In genomic region chr10:110067960-110068770, GRCh38 we compare ENCODE assay signal across 1 cellular context.
TF ChIP-seq lines count a peak whose summit lies in the region.

No MANE protein-coding gene starts in this region.

TF ChIP-seq in K562, 482 proteins besides CTCF, POLR2A, EP300 and RAD21 (continued from another document and continues in another):
- TF ChIP-seq FOXO4 (CRISPR knock-in tag; IDR thresholded peaks at IDR 0.05) (no peak), PHF8 (IDR thresholded peaks at IDR 0.05; ENCODE audit: borderline replicate concordance, low read length) (no peak), ZNF133 (CRISPR knock-in tag; IDR thresholded peaks at IDR 0.05) (no peak), RNF2 (IDR thresholded peaks at IDR 0.05) (peak; percentile 34; the same call in 1 of the 2 replicates), U2AF2 (optimal IDR thresholded peaks at IDR 0.05; ENCODE audit: low read depth, low read length) (no peak), ZNF184 (CRISPR knock-in tag; IDR thresholded peaks at IDR 0.05) (no peak), IRF2 (CRISPR knock-in tag; IDR thresholded peaks at IDR 0.05) (no peak), USF2 (CRISPR knock-in tag; IDR thresholded peaks at IDR 0.05) (no peak), ZNF589 (CRISPR knock-in tag; IDR thresholded peaks at IDR 0.05; ENCODE audit: low read depth) (no peak), ELK3 (CRISPR knock-in tag; IDR thresholded peaks at IDR 0.05) (no peak), CTCFL (IDR thresholded peaks at IDR 0.05; ENCODE audit: borderline replicate concordance, insufficient read depth, low read depth, low read length, poor library complexity, severe bottlenecking) (no peak), ZNF584 (CRISPR knock-in tag; IDR thresholded peaks at IDR 0.05; ENCODE audit: low read depth) (no peak), MAFK (IDR thresholded peaks at IDR 0.05; ENCODE audit: low read length) (no peak), ZNF197 (CRISPR knock-in tag; IDR thresholded peaks at IDR 0.05; ENCODE audit: low read depth) (no peak), DDX20 (tag; IDR thresholded peaks at IDR 0.05; ENCODE audit: low read depth) (no peak), ZKSCAN8 (CRISPR knock-in tag; IDR thresholded peaks at IDR 0.05) (no peak), TFAM (CRISPR knock-in tag; conservative IDR thresholded peaks at IDR 0.05) (no peak), THRB (CRISPR knock-in tag; conservative IDR thresholded peaks at IDR 0.05) (no peak), SRSF9 (IDR thresholded peaks at IDR 0.05; ENCODE audit: borderline replicate concordance, low read depth, low read length) (no peak), HDAC1 (IDR thresholded peaks at IDR 0.05) (peak in 1 of 2 experiments; percentile 81; a peak in 2 of 4 replicates), PATZ1 (CRISPR knock-in tag; IDR thresholded peaks at IDR 0.05; ENCODE audit: borderline replicate concordance) (no peak), ZNF644 (tag; IDR thresholded peaks at IDR 0.05; ENCODE audit: low read depth) (no peak), BRD9 (IDR thresholded peaks at IDR 0.05; ENCODE audit: low read depth, partially characterized antibody) (no peak), KDM5B (IDR thresholded peaks at IDR 0.05; ENCODE audit: insufficient replicate concordance, low read depth, low read length) (no peak), TAF1 (IDR thresholded peaks at IDR 0.05; ENCODE audit: control insufficient read depth, extremely low read depth, insufficient read depth, low read length, severe bottlenecking) (no peak), CEBPZ (IDR thresholded peaks at IDR 0.05; ENCODE audit: borderline replicate concordance, low read depth, low read length) (no peak), E4F1 (CRISPR knock-in tag; IDR thresholded peaks at IDR 0.05; ENCODE audit: borderline replicate concordance) (no peak), HIVEP1 (CRISPR knock-in tag; IDR thresholded peaks at IDR 0.05) (no peak), FOXM1 (IDR thresholded peaks at IDR 0.05; ENCODE audit: low read depth) (peak; percentile 55; the same call in 1 of the 2 replicates), FOXM1 (CRISPR knock-in tag; IDR thresholded peaks at IDR 0.05; ENCODE audit: low read depth) (no peak), ASH1L (IDR thresholded peaks at IDR 0.05; ENCODE audit: borderline replicate concordance, low read depth, partially characterized antibody) (no peak), SLC30A9 (CRISPR knock-in tag; IDR thresholded peaks at IDR 0.05) (no peak), SMAD3 (CRISPR knock-in tag; conservative IDR thresholded peaks at IDR 0.05) (no peak), KLF6 (CRISPR knock-in tag; IDR thresholded peaks at IDR 0.05; ENCODE audit: borderline replicate concordance) (no peak), PTTG1 (tag; IDR thresholded peaks at IDR 0.05; ENCODE audit: low read depth) (no peak), RREB1 (CRISPR knock-in tag; IDR thresholded peaks at IDR 0.05) (no peak), ARHGAP35 (IDR thresholded peaks at IDR 0.05; ENCODE audit: partially characterized antibody) (no peak), MTA1 (IDR thresholded peaks at IDR 0.05; ENCODE audit: borderline replicate concordance) (peak; percentile 44; the same call in 1 of the 2 replicates), IRF9 (tag; IDR thresholded peaks at IDR 0.05) (no peak)
